9 cellular contexts compared by ENCODE assay signal in the genomic region with DNA sequence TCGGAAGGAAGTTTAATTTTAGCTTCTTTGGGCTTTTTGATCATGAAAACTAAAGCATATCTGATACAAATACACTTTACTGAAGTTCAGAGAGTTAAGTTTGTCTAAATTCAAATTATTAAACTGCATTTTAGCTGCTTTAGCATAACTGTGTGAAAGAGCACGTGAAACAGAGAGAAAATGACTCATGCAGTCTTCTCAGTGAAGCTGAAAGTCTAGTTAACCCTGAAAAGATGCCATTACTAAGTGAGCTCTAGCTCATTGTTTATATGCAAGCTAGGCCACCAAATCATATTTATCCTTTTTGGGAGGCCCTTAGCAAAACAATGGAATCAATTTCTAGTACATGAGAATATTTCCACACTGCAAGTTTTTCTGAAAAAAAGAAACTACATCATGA.
A peak's percentile ranks its signal among the peaks of the same experiment; 100 is the strongest.
DNase-seq lines count a peak whose midpoint lies in the region; ATAC-seq and TF ChIP-seq lines count a peak whose summit lies in the region.
"Had no signal": no experiment of that assay in that cellular context is flagged by ENCODE, and none has a peak within 500 bp of the region (broad histone marks: within the 10 kb centered on the region; RNA-seq: fewer than 3 reads in every experiment).

No MANE protein-coding gene starts in this region.

- no peaks in the 10 kb centered on the region for H3K79me2 ChIP-seq in ACC112 (ENCODE audit: control insufficient read depth, insufficient read depth, low read length, unreplicated experiment)

- no peaks in the 10 kb centered on the region for H3K36me3 ChIP-seq in ACC112 (ENCODE audit: insufficient read depth, low read length)

- H2AFZ ChIP-seq in ACC112 (ENCODE audit: low read length, unreplicated experiment), result peak overlapping the region; percentile 86

- peak; percentile 60 for ATAC-seq in GM18499 (IDR thresholded peaks at IDR 0.05; ENCODE audit: insufficient read depth, unreplicated experiment)
- ATAC-seq in HG03469 (IDR thresholded peaks at IDR 0.05; ENCODE audit: unreplicated experiment), result peak; percentile 42
- ATAC-seq in GM18907 (IDR thresholded peaks at IDR 0.05; ENCODE audit: unreplicated experiment), result no peak
- no peak for ATAC-seq in HG02571 (IDR thresholded peaks at IDR 0.05; ENCODE audit: unreplicated experiment)

- H3K4me1 ChIP-seq in ACC112 (ENCODE audit: control insufficient read depth, insufficient read depth, low read length, unreplicated experiment), result peaks cover 27% of the 10 kb centered on the region

- H3K27ac ChIP-seq in ACC112 (ENCODE audit: low read depth, low read length), result peak overlapping the region; percentile 59

- no peaks in the 10 kb centered on the region for H3K27me3 ChIP-seq in ACC112 (ENCODE audit: insufficient read depth, low read length)

- no peak overlapping the region for H3K4me3 ChIP-seq in ACC112 (ENCODE audit: low read depth, low read length)
- H3K4me3 ChIP-seq in epithelial cell of esophagus (ENCODE audit: low read length), result no peak overlapping the region

- no peak for TF ChIP-seq CTCF in epithelial cell of esophagus (IDR thresholded peaks at IDR 0.05; ENCODE audit: insufficient read depth, low read depth, low read length, missing control alignments)

- DNase-seq in epithelial cell of esophagus (ENCODE audit: low read depth) (peak; percentile 77), epidermal melanocyte (ENCODE audit: insufficient read length, low spot score) (no peak), DMS 273 treated with DMSO at 0.1 percent for 48 hours (lab: John Stamatoyannopoulos, UW) (no peak)
- DNase-seq: mesendoderm had no signal

Comparison
In these comparisons a context has a peak if more than half of its experiments do, and no peak if none do; other contexts are left out.
1. ATAC-seq: peak in GM18499 (single experiment) and HG03469 (single experiment); none in GM18907 (single experiment) and HG02571 (single experiment).